Comparison of ENCODE assay signal across 8 cellular contexts in the genomic region with DNA sequence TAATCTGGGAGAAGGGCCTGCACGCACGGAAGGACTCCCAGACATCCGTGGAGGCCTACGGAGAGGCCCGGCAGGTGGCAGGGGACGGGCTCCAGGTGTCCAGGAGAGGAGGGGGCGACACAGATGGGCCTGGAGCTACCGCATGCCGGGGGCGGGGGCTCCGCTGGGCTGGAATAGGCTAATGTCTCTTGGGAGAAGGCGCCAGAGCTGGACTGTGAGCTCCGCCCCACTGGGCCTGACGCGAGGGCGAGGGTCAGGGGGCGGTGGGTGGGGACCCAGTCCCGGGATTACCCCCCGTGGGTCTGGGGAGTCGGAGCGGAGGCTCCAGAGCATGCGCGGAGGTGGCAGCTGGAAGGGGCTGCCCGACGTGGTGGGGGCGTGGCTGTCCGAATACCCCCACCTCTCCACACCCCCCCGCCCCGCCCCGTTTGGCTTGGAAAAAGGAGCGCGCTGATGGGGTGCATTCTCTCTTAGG. TPM values are rescaled to one million over a fixed set of nuclear protein-coding genes. Genes with fewer than 3 reads are reported as not detected.
A peak's percentile ranks its signal among the peaks of the same experiment; 100 is the strongest.
DNase-seq lines count a peak whose midpoint lies in the region; ATAC-seq and TF ChIP-seq lines count a peak whose summit lies in the region.

No MANE protein-coding gene starts in this region.

- no peaks in the 10 kb centered on the region for H3K9me3 ChIP-seq in cardiac muscle cell (ENCODE audit: low read depth)

- peaks cover under 1% of the 10 kb centered on the region for H3K36me3 Mint-ChIP-seq in activated naive CD8-positive, alpha-beta T cell
- peaks cover 4% of the 10 kb centered on the region for H3K36me3 Mint-ChIP-seq in progenitor cell of endocrine pancreas (ENCODE audit: insufficient read depth)

- H3K4me1 ChIP-seq in cardiac muscle cell (ENCODE audit: low read depth): peaks cover 40% of the 10 kb centered on the region

- H3K27ac ChIP-seq in RWPE1: peak overlapping the region; percentile 58
- peak overlapping the region; percentile 49 for H3K27ac ChIP-seq in cardiac muscle cell

- peaks cover 49% of the 10 kb centered on the region for H3K4me1 Mint-ChIP-seq in activated naive CD8-positive, alpha-beta T cell (ENCODE audit: low read depth)
- H3K4me1 Mint-ChIP-seq in progenitor cell of endocrine pancreas (ENCODE audit: low read depth): peaks cover 39% of the 10 kb centered on the region

- DNase-seq in GM12865 (ENCODE audit: low read depth) (peak; percentile 51), RWPE1 (ENCODE audit: low spot score) (peak; percentile 48), cardiac muscle cell (ENCODE audit: low read depth in 1 of 2, low spot score in 1 of 2) (peak; percentile 44 to 78), progenitor cell of endocrine pancreas (ENCODE audit: low spot score, unreplicated experiment) (peak; percentile 68), NCI-H187 treated with DMSO at 0.1 percent for 48 hours (lab: John Stamatoyannopoulos, UW) (no peak), MV-4-11 (lab: John Stamatoyannopoulos, UW) (no peak)

- H3K27me3 Mint-ChIP-seq in activated naive CD8-positive, alpha-beta T cell: no peaks in the 10 kb centered on the region
- H3K27me3 Mint-ChIP-seq in progenitor cell of endocrine pancreas: peaks cover 3% of the 10 kb centered on the region

- CTCF ChIA-PET in RWPE1 (lab: Yijun Ruan, JAX): interaction anchor here (0.6 to 1.0 kb wide), 3 partner anchors 11 to 28 kb away, joined by 3 to 6 read pairs (median 3); no protein-coding TSS in a partner anchor

- H3K27me3 ChIP-seq in cardiac muscle cell: no peaks in the 10 kb centered on the region

- TF ChIP-seq CTCF in GM12865 (IDR thresholded peaks at IDR 0.05; ENCODE audit: insufficient read depth, low read depth, low read length, missing control alignments) (no peak), RWPE1 (conservative IDR thresholded peaks at IDR 0.05; ENCODE audit: low read depth) (no peak), cardiac muscle cell (IDR thresholded peaks at IDR 0.05; ENCODE audit: low read depth, low read length) (no peak), progenitor cell of endocrine pancreas (IDR thresholded peaks at IDR 0.05; ENCODE audit: unreplicated experiment) (no peak)

- peak overlapping the region; percentile 94 for H3K4me3 Mint-ChIP-seq in activated naive CD8-positive, alpha-beta T cell
- H3K4me3 Mint-ChIP-seq in progenitor cell of endocrine pancreas (ENCODE audit: low read depth): peak overlapping the region; percentile 97

- H3K27ac Mint-ChIP-seq in activated naive CD8-positive, alpha-beta T cell: peak overlapping the region; percentile 88
- H3K27ac Mint-ChIP-seq in progenitor cell of endocrine pancreas: peak overlapping the region; percentile 97

- POLR2A ChIA-PET in RWPE1 (lab: Yijun Ruan, JAX; ENCODE audit: low non-redundant PET): interaction anchor here (0.6 kb wide), 1 partner anchor 603 kb away, joined by 6 read pairs; no protein-coding TSS in a partner anchor

- no peaks in the 10 kb centered on the region for H3K36me3 ChIP-seq in cardiac muscle cell

- peak; percentile 13 for ATAC-seq in HG03280 (IDR thresholded peaks at IDR 0.05; ENCODE audit: unreplicated experiment)

- H3K9me3 Mint-ChIP-seq in activated naive CD8-positive, alpha-beta T cell (ENCODE audit: low read depth): no peaks in the 10 kb centered on the region
- H3K9me3 Mint-ChIP-seq in progenitor cell of endocrine pancreas (ENCODE audit: low read depth): no peaks in the 10 kb centered on the region

- peak overlapping the region; percentile 92 for H3K4me3 ChIP-seq in GM12865 (ENCODE audit: low read depth, low read length)
- peak overlapping the region; percentile 88 for H3K4me3 ChIP-seq in cardiac muscle cell

RNA-seq across cellular contexts. Expression of a gene that starts 0.7 kb away (rescaled TPM):
- total RNA-seq in cardiac muscle cell (18.9 and 19.1 TPM in 2 replicates), progenitor cell of endocrine pancreas (103 and 110 TPM in 2 replicates)
- polyA plus RNA-seq in cardiac muscle cell: 9.6 and 10.1 TPM in 2 replicates

RNA-seq across cellular contexts. Expression of a gene that starts 47.2 kb away (rescaled TPM):
- total RNA-seq in cardiac muscle cell: 17.2 and 30.3 TPM in 2 replicates
- polyA plus RNA-seq in cardiac muscle cell: 10.7 and 20.8 TPM in 2 replicates
- 40.8 and 42.1 TPM in 2 replicates for total RNA-seq in progenitor cell of endocrine pancreas

Comparison
In these comparisons a context has a peak if more than half of its experiments do, and no peak if none do; other contexts are left out.
1. DNase-seq: peak in GM12865 (single experiment), RWPE1 (single experiment), cardiac muscle cell (2 of 2) and progenitor cell of endocrine pancreas (single experiment); none in NCI-H187 treated with DMSO at 0.1 percent for 48 hours (single experiment) and MV-4-11 (single experiment).